In the genomic region with DNA sequence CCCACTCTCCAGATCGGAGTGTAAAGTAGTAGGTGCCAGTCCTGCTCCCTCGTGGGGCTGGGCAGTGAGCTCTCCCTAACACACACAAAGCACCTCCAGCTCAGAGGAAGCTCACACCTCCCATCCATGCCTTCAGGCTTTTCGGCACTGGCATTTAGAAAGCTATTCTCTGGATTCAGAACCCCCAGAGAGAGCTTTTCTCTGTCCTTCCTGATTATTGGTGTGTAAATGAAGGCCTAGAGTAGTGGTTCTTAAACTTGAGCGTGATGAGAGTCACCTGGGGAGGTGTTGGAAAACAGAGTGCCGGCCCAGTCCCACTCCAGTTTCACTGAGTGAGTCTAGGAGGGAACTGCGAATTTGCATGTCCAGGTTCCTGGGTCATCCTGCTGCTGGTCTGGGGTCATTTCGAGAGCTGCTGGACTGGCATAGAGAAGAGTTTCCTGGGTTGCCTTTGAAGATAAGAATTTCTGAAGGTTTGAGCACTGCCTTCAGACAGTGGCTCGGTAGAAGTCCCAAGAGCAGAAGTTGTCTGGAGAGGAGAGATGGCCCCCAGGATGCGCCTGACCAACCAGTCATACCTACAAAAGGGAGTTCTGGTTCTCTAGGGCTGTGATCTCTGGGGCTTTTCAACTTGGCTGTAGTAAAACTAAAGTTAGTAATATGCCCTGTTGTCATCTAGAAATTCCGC, we compare ENCODE assay signal across 10 cellular contexts. TPM values are rescaled to one million over a fixed set of nuclear protein-coding genes. Genes with fewer than 3 reads are reported as not detected.
DNase-seq lines count a peak whose midpoint lies in the region; ATAC-seq and TF ChIP-seq lines count a peak whose summit lies in the region.
"Had no signal": no experiment of that assay in that cellular context is flagged by ENCODE, and none has a peak within 500 bp of the region (broad histone marks: within the 10 kb centered on the region; RNA-seq: fewer than 3 reads in every experiment).

No MANE protein-coding gene starts in this region.

- H3K27ac Mint-ChIP-seq in H9 (peak overlapping the region; percentile 98 to 100 (median 98)), glutamatergic neuron (ENCODE audit: unreplicated experiment) (no peak overlapping the region)

- peak overlapping the region; percentile 97 for H3K27ac ChIP-seq in H9 (ENCODE audit: insufficient read length, low read depth, low read length)
- H3K27ac ChIP-seq in angular gyrus (ENCODE audit: low read depth, low read length): peak overlapping the region; percentile 69
- peak overlapping the region; percentile 17 for H3K27ac ChIP-seq in skeletal muscle tissue (ENCODE audit: low read depth, low read length)

- H2AFZ ChIP-seq in H9 (ENCODE audit: low read length): no peak overlapping the region

- peak overlapping the region; percentile 73 for H3K4me2 ChIP-seq in H9 (ENCODE audit: insufficient read depth, insufficient read length, low read length)

- DNase-seq in H9 (peak; percentile 92), iPS-NIHi11 (ENCODE audit: low spot score) (peak; percentile 84), T-helper 2 cell (no peak), glutamatergic neuron (no peak), GDM1 (lab: John Stamatoyannopoulos, UW) (no peak)
- DNase-seq: NCI-H2227 treated with DMSO at 0.1 percent for 48 hours, nephron progenitor cell had no signal

- H3K4me1 Mint-ChIP-seq in H9 (peaks cover 72 to 84% of the 10 kb centered on the region in 2 experiments), glutamatergic neuron (ENCODE audit: low read depth, unreplicated experiment) (peaks cover 21% of the 10 kb centered on the region)

- H3K36me3 ChIP-seq in skeletal muscle tissue (ENCODE audit: control insufficient read depth in 3 of 3, insufficient read depth in 3 of 3, low read length in 3 of 3): peaks cover 0 to 2% (median 0%) of the 10 kb centered on the region in 3 donors

- no peak overlapping the region for H3T11ph ChIP-seq in H9 (ENCODE audit: low read length)

- H3K56ac ChIP-seq in H9 (ENCODE audit: insufficient read length, low read depth, low read length): no peak overlapping the region

- peak overlapping the region; percentile 89 for H2BK5ac ChIP-seq in H9 (ENCODE audit: insufficient read length, low read length)

- H3K36me3 Mint-ChIP-seq in H9 (ENCODE audit: insufficient read depth in 1 of 3, low read depth in 3 of 3) (peaks cover 7 to 47% (median 24%) of the 10 kb centered on the region in 3 experiments; a peak in 6 of 7 replicates), glutamatergic neuron (ENCODE audit: unreplicated experiment) (no peaks in the 10 kb centered on the region)

- H2AK5ac ChIP-seq in H9 (ENCODE audit: insufficient read length, low read length): no peak overlapping the region

- H4K91ac ChIP-seq in H9 (ENCODE audit: insufficient read length, low read depth, low read length): peak overlapping the region; percentile 92

- H2BK15ac ChIP-seq in H9 (ENCODE audit: low read depth, low read length): no peak overlapping the region; the same call in 1 of the 2 replicates

- H3K4me3 ChIP-seq in skeletal muscle tissue (ENCODE audit: low read length in 3 of 3): no peak overlapping the region

- H4K5ac ChIP-seq in H9 (ENCODE audit: insufficient read length, low read depth, low read length): peak overlapping the region; percentile 73

- H3K9me3 ChIP-seq in H9 (ENCODE audit: control insufficient read depth, low read depth, low read length) (no peaks in the 10 kb centered on the region), skeletal muscle tissue (ENCODE audit: control insufficient read depth in 3 of 3, low read length in 3 of 3) (no peaks in the 10 kb centered on the region)

- peak overlapping the region; percentile 97 for H3K18ac ChIP-seq in H9 (ENCODE audit: insufficient read length, low read depth, low read length)

- peak overlapping the region; percentile 75 for H2BK120ac ChIP-seq in H9 (ENCODE audit: low read depth, low read length, poor library complexity, severe bottlenecking)

- peak overlapping the region; percentile 78 for H3K4ac ChIP-seq in H9 (ENCODE audit: low read depth, low read length)

- H2BK12ac ChIP-seq in H9 (ENCODE audit: insufficient read length, low read depth, low read length): peak overlapping the region; percentile 96

- H3K23me2 ChIP-seq in H9 (ENCODE audit: insufficient read length, low read depth, low read length, poor library complexity, severe bottlenecking): no peaks in the 10 kb centered on the region

- peak overlapping the region; percentile 45 to 71 for H3K4me3 Mint-ChIP-seq in H9
- no peak overlapping the region for H3K4me3 Mint-ChIP-seq in glutamatergic neuron (ENCODE audit: unreplicated experiment)
- H3K4me3 Mint-ChIP-seq: nephron progenitor cell had no signal

- no peak overlapping the region for H4K8ac ChIP-seq in H9 (replicated peaks; ENCODE audit: insufficient read length, low read depth, low read length)

- no CpG with 5 or more reads among the region's 10 CpGs for WGBS in H9 (ENCODE audit: extremely low coverage, insufficient read length, low lambda C conversion rate)

- H3K4me1 ChIP-seq in H9 (ENCODE audit: insufficient read depth, low read length) (peaks cover 41% of the 10 kb centered on the region; the same call in 1 of the 2 replicates), skeletal muscle tissue (ENCODE audit: control insufficient read depth in 3 of 3, insufficient read depth in 3 of 3, low read length in 3 of 3) (peaks cover 17 to 33% (median 22%) of the 10 kb centered on the region in 3 donors)

- H3K27me3 Mint-ChIP-seq in H9 (ENCODE audit: low read depth) (no peaks in the 10 kb centered on the region; the same call in 1 of the 2 replicates), glutamatergic neuron (ENCODE audit: unreplicated experiment) (peaks cover 11% of the 10 kb centered on the region)

- no peaks in the 10 kb centered on the region for H4K20me1 ChIP-seq in H9 (ENCODE audit: control insufficient read depth, insufficient read depth, insufficient read length)

- H2BK20ac ChIP-seq in H9 (ENCODE audit: low read depth, low read length, poor library complexity, severe bottlenecking): peak overlapping the region; percentile 76

- no peaks in the 10 kb centered on the region for H3K27me3 ChIP-seq in H9 (ENCODE audit: insufficient read depth, low read length)
- no peaks in the 10 kb centered on the region for H3K27me3 ChIP-seq in skeletal muscle tissue (ENCODE audit: control insufficient read depth in 3 of 3, insufficient read depth in 3 of 3, low read length in 3 of 3)

- H3K23ac ChIP-seq in H9 (ENCODE audit: insufficient read length, low read depth, low read length): no peak overlapping the region

- no peak for ATAC-seq in GM21526 (IDR thresholded peaks at IDR 0.05; ENCODE audit: low FRiP score, unreplicated experiment)

- H3K9ac ChIP-seq in H9 (ENCODE audit: extremely low read depth, insufficient read length, low read length) (no peak overlapping the region), skeletal muscle tissue (ENCODE audit: low read depth in 1 of 3, low read length in 3 of 3) (peak overlapping the region in 1 of 3 donors; percentile 16)

- peak overlapping the region; percentile 81 for H3K14ac ChIP-seq in H9 (ENCODE audit: insufficient read depth, low read length)

- peaks cover 13% of the 10 kb centered on the region for H3K79me2 ChIP-seq in H9 (ENCODE audit: insufficient read depth, low read length)

- no peak for TF ChIP-seq CTCF in H9 (conservative IDR thresholded peaks at IDR 0.05)
- no peak for TF ChIP-seq CTCF in glutamatergic neuron (IDR thresholded peaks at IDR 0.05; ENCODE audit: partially characterized antibody, unreplicated experiment)

- H3K9me3 Mint-ChIP-seq in H9 (no peaks in the 10 kb centered on the region; a peak in 1 of 5 replicates), glutamatergic neuron (ENCODE audit: unreplicated experiment) (peaks cover 12% of the 10 kb centered on the region)
- H3K9me3 Mint-ChIP-seq: nephron progenitor cell had no signal

- H3K79me1 ChIP-seq in H9 (ENCODE audit: insufficient read depth, low read depth, low read length, poor library complexity, severe bottlenecking): peaks cover 3% of the 10 kb centered on the region

RNA-seq across cellular contexts. Expression of gene CD9, which starts 15.1 kb away (rescaled TPM):
- total RNA-seq in H9 (2021): 131 and 132 TPM in 2 replicates
- 62.6 TPM for total RNA-seq in skeletal muscle tissue
- total RNA-seq in glutamatergic neuron (ENCODE audit: unreplicated experiment): 17.6 TPM

Comparison
In these comparisons a context has a peak if more than half of its experiments do, and no peak if none do; other contexts are left out.
1. DNase-seq: peak in H9 (single experiment) and iPS-NIHi11 (single experiment); none in T-helper 2 cell (0 of 5), glutamatergic neuron (single experiment) and GDM1 (single experiment).
2. H3K27ac ChIP-seq: peak in every context shown above with its lines; median percentile 97 in H9; 69 in angular gyrus; 17 in skeletal muscle tissue.